1 cellular context compared by ENCODE assay signal in genomic region chr4:69749771-69750170, GRCh38.
TF ChIP-seq lines count a peak whose summit lies in the region.

No MANE protein-coding gene starts in this region.

TF ChIP-seq in SK-N-SH treated with all-trans-retinoic acid at 6 μM for 48 hours, 23 proteins besides CTCF, POLR2A, EP300 and RAD21 (continued from another document):
- TF ChIP-seq, protein P1, sequence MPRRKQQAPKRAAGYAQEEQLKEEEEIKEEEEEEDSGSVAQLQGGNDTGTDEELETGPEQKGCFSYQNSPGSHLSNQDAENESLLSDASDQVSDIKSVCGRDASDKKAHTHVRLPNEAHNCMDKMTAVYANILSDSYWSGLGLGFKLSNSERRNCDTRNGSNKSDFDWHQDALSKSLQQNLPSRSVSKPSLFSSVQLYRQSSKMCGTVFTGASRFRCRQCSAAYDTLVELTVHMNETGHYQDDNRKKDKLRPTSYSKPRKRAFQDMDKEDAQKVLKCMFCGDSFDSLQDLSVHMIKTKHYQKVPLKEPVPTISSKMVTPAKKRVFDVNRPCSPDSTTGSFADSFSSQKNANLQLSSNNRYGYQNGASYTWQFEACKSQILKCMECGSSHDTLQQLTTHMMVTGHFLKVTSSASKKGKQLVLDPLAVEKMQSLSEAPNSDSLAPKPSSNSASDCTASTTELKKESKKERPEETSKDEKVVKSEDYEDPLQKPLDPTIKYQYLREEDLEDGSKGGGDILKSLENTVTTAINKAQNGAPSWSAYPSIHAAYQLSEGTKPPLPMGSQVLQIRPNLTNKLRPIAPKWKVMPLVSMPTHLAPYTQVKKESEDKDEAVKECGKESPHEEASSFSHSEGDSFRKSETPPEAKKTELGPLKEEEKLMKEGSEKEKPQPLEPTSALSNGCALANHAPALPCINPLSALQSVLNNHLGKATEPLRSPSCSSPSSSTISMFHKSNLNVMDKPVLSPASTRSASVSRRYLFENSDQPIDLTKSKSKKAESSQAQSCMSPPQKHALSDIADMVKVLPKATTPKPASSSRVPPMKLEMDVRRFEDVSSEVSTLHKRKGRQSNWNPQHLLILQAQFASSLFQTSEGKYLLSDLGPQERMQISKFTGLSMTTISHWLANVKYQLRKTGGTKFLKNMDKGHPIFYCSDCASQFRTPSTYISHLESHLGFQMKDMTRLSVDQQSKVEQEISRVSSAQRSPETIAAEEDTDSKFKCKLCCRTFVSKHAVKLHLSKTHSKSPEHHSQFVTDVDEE (CRISPR knock-in tag; IDR thresholded peaks at IDR 0.05), result no peak
